Comparison of ENCODE assay signal across 26 cellular contexts in genomic region chr2:107340955-107341354, GRCh38.
"Had no signal": no experiment of that assay in that cellular context is flagged by ENCODE, and none has a peak within 500 bp of the region (broad histone marks: within the 10 kb centered on the region; RNA-seq: fewer than 3 reads in every experiment).

No MANE protein-coding gene starts in this region.

- H3K4me1 ChIP-seq: colonic mucosa, gastrocnemius medialis, left lung had no signal

- H3K79me2 ChIP-seq: hepatocyte had no signal

- H3K4me2 ChIP-seq: hepatocyte had no signal

- H3K4me3 ChIP-seq: colonic mucosa, esophagus squamous epithelium, gastrocnemius medialis, heart left ventricle, hepatocyte, left lung, lung had no signal

- H3K27ac ChIP-seq: colonic mucosa, epithelial cell of prostate, esophagus squamous epithelium, gastrocnemius medialis, heart left ventricle, hepatocyte, left lung had no signal

- ATAC-seq: effector memory CD8-positive, alpha-beta T cell; esophagus mucosa; gastrocnemius medialis; heart left ventricle; left cardiac atrium; left lung; left ventricle myocardium superior had no signal

- H3K27me3 ChIP-seq: colonic mucosa, esophagus squamous epithelium, gastrocnemius medialis, heart left ventricle, hepatocyte, left lung had no signal

- H3K9me3 ChIP-seq: colonic mucosa, gastrocnemius medialis had no signal

- H3K36me3 ChIP-seq: colonic mucosa, esophagus squamous epithelium, gastrocnemius medialis, heart left ventricle, left lung had no signal

- DNase-seq: colonic mucosa; cortex of kidney; effector CD8-positive, alpha-beta T cell; effector memory CD8-positive, alpha-beta T cell; endodermal cell; erythroblast; esophagus squamous epithelium; foreskin fibroblast; foreskin melanocyte; gastrocnemius medialis; heart left ventricle; hypothalamus; immature natural killer cell; islet precursor cell; kidney; kidney glomerular epithelial cell; left cardiac atrium; left lung; left ventricle myocardium superior; mammary epithelial cell; mesendoderm; midbrain had no signal

- H2AFZ ChIP-seq: hepatocyte had no signal
